ENCODE assay signal across 8 cellular contexts in genomic region chr17:42798383-42799380, GRCh38. TPM values are rescaled to one million over a fixed set of nuclear protein-coding genes. Genes with fewer than 3 reads are reported as not detected.
DNase-seq lines count a peak whose midpoint lies in the region; ATAC-seq and TF ChIP-seq lines count a peak whose summit lies in the region.

Gene CNTD1, plus strand, starts transcription at chr17:42798861. Its CDS starts 207 bp downstream, at chr17:42799068.
Gene COA3, minus strand, starts transcription at chr17:42798704. Its CDS starts 23 bp downstream, at chr17:42798681.

- peak within 1 kb of the TSS; percentile 95 for H3K4me3 ChIP-seq in HUES64 (ENCODE audit: low read length)
- H3K4me3 ChIP-seq in mucosa of stomach (ENCODE audit: low read length): peak within 1 kb of the TSS; percentile 92

- no peak within 1 kb of the TSS for H3K27ac ChIP-seq in HUES64 (ENCODE audit: low read depth, low read length)

- peaks cover 25% of the 10 kb centered on the region for H3K4me1 Mint-ChIP-seq in activated T-cell treated with anti-CD3 and anti-CD28 coated beads, Interleukin-2, amount 50 U/mL, for 24 hours (ENCODE audit: low read depth)

- H3K4me3 Mint-ChIP-seq in activated T-cell treated with anti-CD3 and anti-CD28 coated beads, Interleukin-2, amount 50 U/mL, for 24 hours: peak within 1 kb of the TSS; percentile 94

- peaks cover 3% of the 10 kb centered on the region; the same call in 1 of the 2 replicates for H3K4me1 ChIP-seq in HUES64 (ENCODE audit: insufficient read depth, low read length)
- peaks cover 28% of the 10 kb centered on the region for H3K4me1 ChIP-seq in mucosa of stomach (ENCODE audit: control insufficient read depth, insufficient read depth, low read length)

- 29% methylated on average over 66 of the region's 66 CpGs for WGBS in HUES64

- H3K9me3 Mint-ChIP-seq in activated T-cell treated with anti-CD3 and anti-CD28 coated beads, Interleukin-2, amount 50 U/mL, for 24 hours: peaks cover 4% of the 10 kb centered on the region

- TF ChIP-seq POLR2A in GM19099 (IDR thresholded peaks at IDR 0.05; ENCODE audit: extremely low read depth, insufficient read length, low read depth): peak; percentile 70

- peaks cover 19% of the 10 kb centered on the region for H3K36me3 Mint-ChIP-seq in activated T-cell treated with anti-CD3 and anti-CD28 coated beads, Interleukin-2, amount 50 U/mL, for 24 hours (ENCODE audit: low read depth)

- peaks cover 15% of the 10 kb centered on the region; the same call in 1 of the 2 replicates for H3K36me3 ChIP-seq in HUES64 (ENCODE audit: insufficient read depth, low read length)
- no peaks in the 10 kb centered on the region for H3K36me3 ChIP-seq in mucosa of stomach (ENCODE audit: control insufficient read depth, insufficient read depth, low read length)

- H3K27me3 Mint-ChIP-seq in activated T-cell treated with anti-CD3 and anti-CD28 coated beads, Interleukin-2, amount 50 U/mL, for 24 hours: no peaks in the 10 kb centered on the region

- peak; percentile 75 for ATAC-seq in esophagus mucosa

- peaks cover 24% of the 10 kb centered on the region for H3K27me3 ChIP-seq in HUES64 (ENCODE audit: insufficient read depth, low read length)
- no peaks in the 10 kb centered on the region for H3K27me3 ChIP-seq in mucosa of stomach (ENCODE audit: control insufficient read depth, insufficient read depth, low read length)

- H3K27ac Mint-ChIP-seq in activated T-cell treated with anti-CD3 and anti-CD28 coated beads, Interleukin-2, amount 50 U/mL, for 24 hours: peak within 1 kb of the TSS; percentile 89

- peak; percentile 83 to 87 for DNase-seq in AML-193 (lab: John Stamatoyannopoulos, UW)
- peak; percentile 89 for DNase-seq in OCI-M1 (lab: John Stamatoyannopoulos, UW)
- peak; percentile 87 for DNase-seq in activated T-cell treated with anti-CD3 and anti-CD28 coated beads, Interleukin-2, amount 50 U/mL, for 24 hours
- DNase-seq in stimulated activated CD8-positive, alpha-beta memory T cell treated with anti-CD3 and anti-CD28 coated beads, Interleukin-4, amount 100 ng/mL, for 4 hours (ENCODE audit: low read depth in 2 of 2, low spot score in 1 of 2): peak; percentile 43

- peak within 1 kb of the TSS; percentile 90 for H3K9ac ChIP-seq in HUES64 (ENCODE audit: low read depth, low read length)
- peak within 1 kb of the TSS; percentile 92 for H3K9ac ChIP-seq in mucosa of stomach (ENCODE audit: low read length)

- H3K9me3 ChIP-seq in HUES64 (ENCODE audit: insufficient read depth, low read depth, low read length): no peaks in the 10 kb centered on the region
- H3K9me3 ChIP-seq in mucosa of stomach (ENCODE audit: control insufficient read depth, low read length): no peaks in the 10 kb centered on the region

RNA-seq across cellular contexts. Expression of gene CNTD1, which starts in this region (rescaled TPM):
- polyA plus RNA-seq in HUES64 (2013, experiment 1 of 2): not detected
- polyA plus RNA-seq in HUES64 (2013, experiment 2 of 2): not detected
- not detected for total RNA-seq in esophagus mucosa

RNA-seq across cellular contexts. Expression of gene COA3, which starts in this region (rescaled TPM):
- 66.8 TPM for polyA plus RNA-seq in HUES64 (2013, experiment 1 of 2)
- 62.1 TPM for polyA plus RNA-seq in HUES64 (2013, experiment 2 of 2)
- 104 TPM for total RNA-seq in esophagus mucosa
